Comparison of ENCODE assay signal across 10 cellular contexts in genomic region chr2:201120500-201120899, GRCh38. TPM values are rescaled to one million over a fixed set of nuclear protein-coding genes. Genes with fewer than 3 reads are reported as not detected.
A peak's percentile ranks its signal among the peaks of the same experiment; 100 is the strongest.
DNase-seq lines count a peak whose midpoint lies in the region; ATAC-seq and TF ChIP-seq lines count a peak whose summit lies in the region.
"Had no signal": no experiment of that assay in that cellular context is flagged by ENCODE, and none has a peak within 500 bp of the region (broad histone marks: within the 10 kb centered on the region; RNA-seq: fewer than 3 reads in every experiment).

No MANE protein-coding gene starts in this region.

- CTCF ChIA-PET in T-cell (lab: Charles Lee): interaction anchor here (0.7 to 6.0 kb wide), 8 partner anchors 8 to 158 kb away, joined by 3 to 58 read pairs (median 4); no protein-coding TSS in a partner anchor

- H3K4me3 Mint-ChIP-seq in T-cell: peak overlapping the region; percentile 97 to 98 (median 98)
- peak overlapping the region; percentile 89 for H3K4me3 Mint-ChIP-seq in stimulated activated memory B cell treated with anti-CD40 and anti-IgM and Interleukin-4, amounts not matched to agents 10 μg/mL and 1 μg/mL and 100 μg/mL, for 72 hours

- H3K27me3 Mint-ChIP-seq in T-cell: no peaks in the 10 kb centered on the region
- H3K27me3 Mint-ChIP-seq in stimulated activated memory B cell treated with anti-CD40 and anti-IgM and Interleukin-4, amounts not matched to agents 10 μg/mL and 1 μg/mL and 100 μg/mL, for 72 hours: no peaks in the 10 kb centered on the region

- DNase-seq in SIG-M5 treated with dmso at 0.1 percent for 504 hours (lab: John Stamatoyannopoulos, UW; ENCODE audit: unreplicated experiment) (peak; percentile 47), SIG-M5 (lab: John Stamatoyannopoulos, UW) (no peak), T-cell (no peak), fibroblast of villous mesenchyme (ENCODE audit: low read depth) (no peak), DMS53 treated with DMSO at 0.1 percent for 48 hours (lab: John Stamatoyannopoulos, UW; ENCODE audit: unreplicated experiment) (no peak), NCI-H1105 treated with DMSO at 0.1 percent for 48 hours (lab: John Stamatoyannopoulos, UW) (no peak)
- DNase-seq: 8988T, activated gamma-delta T cell treated with Interleukin-2 at 50 U/mL for 16 hours had no signal

- TF ChIP-seq CTCF in fibroblast of villous mesenchyme (IDR thresholded peaks at IDR 0.05; ENCODE audit: insufficient read depth, low read depth, low read length): no peak

- H3K27ac Mint-ChIP-seq in T-cell: peak overlapping the region; percentile 99 to 100
- peak overlapping the region; percentile 99 for H3K27ac Mint-ChIP-seq in stimulated activated memory B cell treated with anti-CD40 and anti-IgM and Interleukin-4, amounts not matched to agents 10 μg/mL and 1 μg/mL and 100 μg/mL, for 72 hours

- H3K36me3 Mint-ChIP-seq in T-cell: peaks cover 19% of the 10 kb centered on the region
- H3K36me3 Mint-ChIP-seq in stimulated activated memory B cell treated with anti-CD40 and anti-IgM and Interleukin-4, amounts not matched to agents 10 μg/mL and 1 μg/mL and 100 μg/mL, for 72 hours: peaks cover 32% of the 10 kb centered on the region

- H3K4me1 Mint-ChIP-seq in T-cell: peaks cover 61 to 88% (median 62%) of the 10 kb centered on the region in 3 donors
- H3K4me1 Mint-ChIP-seq in stimulated activated memory B cell treated with anti-CD40 and anti-IgM and Interleukin-4, amounts not matched to agents 10 μg/mL and 1 μg/mL and 100 μg/mL, for 72 hours: peaks cover 64% of the 10 kb centered on the region

- H3K4me3 ChIP-seq in fibroblast of villous mesenchyme (ENCODE audit: low read depth, low read length): peak overlapping the region; percentile 77

- no peaks in the 10 kb centered on the region for H3K9me3 Mint-ChIP-seq in T-cell
- no peaks in the 10 kb centered on the region for H3K9me3 Mint-ChIP-seq in stimulated activated memory B cell treated with anti-CD40 and anti-IgM and Interleukin-4, amounts not matched to agents 10 μg/mL and 1 μg/mL and 100 μg/mL, for 72 hours

- POLR2A ChIA-PET in T-cell (lab: Charles Lee): interaction anchor here in 1 of 2 donors (0.5 to 4.1 kb wide), 7 partner anchors 10 to 252 kb away, joined by 3 to 20 read pairs (median 4); no protein-coding TSS in a partner anchor

- ATAC-seq in T-cell (replicated peaks in 1 of 4) (no peak), GM19463 (IDR thresholded peaks at IDR 0.05; ENCODE audit: unreplicated experiment) (no peak)
- no peak for ATAC-seq in stimulated activated memory B cell treated with anti-CD40 and anti-IgM and Interleukin-4, amounts not matched to agents 10 μg/mL and 1 μg/mL and 100 μg/mL, for 72 hours

RNA-seq across cellular contexts. Expression of gene CFLAR, which starts 4.5 kb away (rescaled TPM):
- total RNA-seq in T-cell (100 to 1,000 TPM; 188 to 217 (median 208) TPM), fibroblast of villous mesenchyme (65.1 and 143 TPM in 2 replicates)

RNA-seq across cellular contexts. Expression of gene NDUFB3, which starts 48.7 kb away (rescaled TPM):
- total RNA-seq in T-cell: 10 to 100 TPM; 31.4 to 43.7 (median 38.8) TPM
- total RNA-seq in fibroblast of villous mesenchyme: 44.1 and 54.0 TPM in 2 replicates

RNA-seq across cellular contexts. Expression of gene HYCC2, which starts 49.0 kb away (rescaled TPM):
- total RNA-seq in T-cell (10 to 100 TPM; 29.5 to 44.6 (median 36.0) TPM), fibroblast of villous mesenchyme (11.3 and 17.7 TPM in 2 replicates)
